8 cellular contexts compared by ENCODE assay signal in genomic region chr3:166013073-166013679, GRCh38.
DNase-seq lines count a peak whose midpoint lies in the region; ATAC-seq and TF ChIP-seq lines count a peak whose summit lies in the region.

No MANE protein-coding gene starts in this region.

- no peaks in the 10 kb centered on the region for H3K36me3 ChIP-seq in RWPE2 (ENCODE audit: low read depth)

- DNase-seq in DMS 273 treated with DMSO at 0.1 percent for 48 hours (lab: John Stamatoyannopoulos, UW) (peak; percentile 23), RWPE2 (ENCODE audit: low spot score) (no peak), glomerular endothelial cell (ENCODE audit: extremely low read depth, low read depth, low spot score) (peak; percentile 23), posterior cingulate gyrus (no peak), cardiac septum (ENCODE audit: low spot score) (no peak), G401 (ENCODE audit: low spot score) (no peak)

- intact Hi-C loops in posterior cingulate gyrus (cut with DNase I), result no loop called here
- intact Hi-C loops in cardiac septum (cut with DNase I), result loop anchor here (10.0 kb wide), 1 partner anchor 1342 kb away; no protein-coding TSS in a partner anchor

- no peak for ATAC-seq in RWPE2 (ENCODE audit: low read depth)
- ATAC-seq in HG03457 (IDR thresholded peaks at IDR 0.05; ENCODE audit: unreplicated experiment), result no peak

- H3K27ac ChIP-seq in RWPE2 (ENCODE audit: poor library complexity, severe bottlenecking), result no peak overlapping the region

- peak; percentile 66 for TF ChIP-seq RAD21 in Ishikawa (IDR thresholded peaks at IDR 0.05; ENCODE audit: low read depth)

- no peaks in the 10 kb centered on the region for H3K4me1 ChIP-seq in RWPE2 (ENCODE audit: insufficient read depth, poor library complexity, severe bottlenecking)

- no peaks in the 10 kb centered on the region for H3K9me3 ChIP-seq in RWPE2 (ENCODE audit: severe bottlenecking)

- in situ Hi-C loops in G401 (cut with HindIII; ENCODE audit: low sequenced_read_pairs), result no loop called here

- peak; percentile 81 for TF ChIP-seq CTCF in RWPE2 (IDR thresholded peaks at IDR 0.05; ENCODE audit: poor library complexity, severe bottlenecking)

- no peaks in the 10 kb centered on the region for H3K27me3 ChIP-seq in RWPE2 (ENCODE audit: insufficient read depth, poor library complexity, severe bottlenecking)

- H3K4me3 ChIP-seq in RWPE2 (ENCODE audit: severe bottlenecking), result no peak overlapping the region

- no peak for TF ChIP-seq EP300 in Ishikawa (IDR thresholded peaks at IDR 0.05; ENCODE audit: borderline replicate concordance)

TF ChIP-seq in Ishikawa, 13 proteins besides CTCF, POLR2A, EP300 and RAD21:
- TF ChIP-seq NFIC (IDR thresholded peaks at IDR 0.05) (no peak), USF1 (IDR thresholded peaks at IDR 0.05) (no peak), CEBPB (IDR thresholded peaks at IDR 0.05) (no peak), ZBTB7A (IDR thresholded peaks at IDR 0.05; ENCODE audit: low read depth) (no peak), TEAD4 (IDR thresholded peaks at IDR 0.05) (no peak), FOXM1 (IDR thresholded peaks at IDR 0.05; ENCODE audit: borderline replicate concordance, low read depth) (no peak), YY1 (IDR thresholded peaks at IDR 0.05; ENCODE audit: low read depth) (no peak), EGR1 (IDR thresholded peaks at IDR 0.05) (no peak), TCF12 (IDR thresholded peaks at IDR 0.05; ENCODE audit: low read depth) (no peak), MAX (IDR thresholded peaks at IDR 0.05) (no peak)
- TF ChIP-seq, protein P1, sequence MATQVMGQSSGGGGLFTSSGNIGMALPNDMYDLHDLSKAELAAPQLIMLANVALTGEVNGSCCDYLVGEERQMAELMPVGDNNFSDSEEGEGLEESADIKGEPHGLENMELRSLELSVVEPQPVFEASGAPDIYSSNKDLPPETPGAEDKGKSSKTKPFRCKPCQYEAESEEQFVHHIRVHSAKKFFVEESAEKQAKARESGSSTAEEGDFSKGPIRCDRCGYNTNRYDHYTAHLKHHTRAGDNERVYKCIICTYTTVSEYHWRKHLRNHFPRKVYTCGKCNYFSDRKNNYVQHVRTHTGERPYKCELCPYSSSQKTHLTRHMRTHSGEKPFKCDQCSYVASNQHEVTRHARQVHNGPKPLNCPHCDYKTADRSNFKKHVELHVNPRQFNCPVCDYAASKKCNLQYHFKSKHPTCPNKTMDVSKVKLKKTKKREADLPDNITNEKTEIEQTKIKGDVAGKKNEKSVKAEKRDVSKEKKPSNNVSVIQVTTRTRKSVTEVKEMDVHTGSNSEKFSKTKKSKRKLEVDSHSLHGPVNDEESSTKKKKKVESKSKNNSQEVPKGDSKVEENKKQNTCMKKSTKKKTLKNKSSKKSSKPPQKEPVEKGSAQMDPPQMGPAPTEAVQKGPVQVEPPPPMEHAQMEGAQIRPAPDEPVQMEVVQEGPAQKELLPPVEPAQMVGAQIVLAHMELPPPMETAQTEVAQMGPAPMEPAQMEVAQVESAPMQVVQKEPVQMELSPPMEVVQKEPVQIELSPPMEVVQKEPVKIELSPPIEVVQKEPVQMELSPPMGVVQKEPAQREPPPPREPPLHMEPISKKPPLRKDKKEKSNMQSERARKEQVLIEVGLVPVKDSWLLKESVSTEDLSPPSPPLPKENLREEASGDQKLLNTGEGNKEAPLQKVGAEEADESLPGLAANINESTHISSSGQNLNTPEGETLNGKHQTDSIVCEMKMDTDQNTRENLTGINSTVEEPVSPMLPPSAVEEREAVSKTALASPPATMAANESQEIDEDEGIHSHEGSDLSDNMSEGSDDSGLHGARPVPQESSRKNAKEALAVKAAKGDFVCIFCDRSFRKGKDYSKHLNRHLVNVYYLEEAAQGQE (IDR thresholded peaks at IDR 0.05; ENCODE audit: low read depth), result no peak

Comparison
In these comparisons a context has a peak if more than half of its experiments do, and no peak if none do; other contexts are left out.
1. DNase-seq: peak in DMS 273 treated with DMSO at 0.1 percent for 48 hours (single experiment) and glomerular endothelial cell (single experiment); none in RWPE2 (single experiment), posterior cingulate gyrus (0 of 10), cardiac septum (single experiment) and G401 (single experiment).